29 cellular contexts compared by ENCODE assay signal in the genomic region with DNA sequence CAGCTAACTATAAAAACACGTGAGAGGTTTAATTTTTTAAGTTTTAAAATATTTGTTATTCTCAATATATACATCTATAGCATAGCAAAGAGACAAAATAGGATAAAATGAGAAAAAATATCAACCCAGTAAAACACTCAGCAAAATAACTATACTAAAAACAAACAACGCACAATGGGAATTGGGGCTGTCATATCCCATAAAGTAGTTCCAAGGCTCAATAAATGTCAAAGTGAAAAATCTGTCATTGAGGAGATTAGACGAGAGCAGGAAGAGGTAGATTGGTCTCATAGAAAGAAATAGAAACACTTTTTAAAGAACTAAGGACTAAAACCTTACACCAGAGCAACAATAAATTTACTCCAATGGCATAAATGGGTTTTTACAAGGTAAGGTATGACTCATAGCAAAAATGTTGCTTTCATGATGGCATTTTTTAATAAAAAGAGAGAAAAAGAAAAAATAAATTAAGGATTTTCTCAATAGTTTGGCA.
"Had no signal": no experiment of that assay in that cellular context is flagged by ENCODE, and none has a peak within 500 bp of the region (broad histone marks: within the 10 kb centered on the region; RNA-seq: fewer than 3 reads in every experiment).

No MANE protein-coding gene starts in this region.

- H3K27ac ChIP-seq: adrenal gland, body of pancreas, colonic mucosa, WERI-Rb-1 had no signal

- H3K4me1 Mint-ChIP-seq: activated T-helper 17 cell treated with anti-CD3 and anti-CD28 coated beads, Interleukin-2, amount 50 U/mL, for 72 hours had no signal

- H3K9me3 ChIP-seq: body of pancreas, colonic mucosa had no signal

- H3K4me3 Mint-ChIP-seq: activated B cell treated with CpG ODN at 0.5 μM for 24 hours; activated CD8-positive, alpha-beta T cell treated with anti-CD3 and anti-CD28 coated beads for 36 hours; activated naive CD4-positive, alpha-beta T cell treated with anti-CD3 and anti-CD28 coated beads, Interleukin-2, amount 50 U/mL, for 24 hours; activated naive CD8-positive, alpha-beta T cell treated with anti-CD3 and anti-CD28 coated beads for 36 hours; activated naive CD8-positive, alpha-beta T cell treated with anti-CD3 and anti-CD28 coated beads, Interleukin-2, amount 50 U/mL, for 24 hours; activated T-cell treated with anti-CD3 and anti-CD28 coated beads, Interleukin-2, amount 50 U/mL, for 4 hours; activated T-helper 17 cell treated with anti-CD3 and anti-CD28 coated beads, Interleukin-2, amount 50 U/mL, for 72 hours; T-helper 1 cell treated with Interleukin-12 subunit alpha and Interleukin-12 subunit beta and Interleukin-4 antibody, amounts not matched to agents 30 μg/mL and 1 μg/mL, for 36 hours had no signal

- H3K27me3 Mint-ChIP-seq: activated B cell treated with CpG ODN at 0.5 μM for 24 hours; activated CD8-positive, alpha-beta T cell treated with anti-CD3 and anti-CD28 coated beads for 36 hours; activated naive CD8-positive, alpha-beta T cell treated with anti-CD3 and anti-CD28 coated beads for 36 hours had no signal

- H3K36me3 ChIP-seq: adrenal gland, colonic mucosa, WERI-Rb-1 had no signal

- FAIRE-seq: frontal cortex had no signal

- H3K9me3 Mint-ChIP-seq: T-helper 1 cell treated with Interleukin-12 subunit alpha and Interleukin-12 subunit beta and Interleukin-4 antibody, amounts not matched to agents 30 μg/mL and 1 μg/mL, for 36 hours had no signal

- H3K4me3 ChIP-seq: adrenal gland, body of pancreas, colonic mucosa had no signal

- H3K27me3 ChIP-seq: body of pancreas, colonic mucosa had no signal

- H3K27ac Mint-ChIP-seq: activated CD8-positive, alpha-beta T cell treated with anti-CD3 and anti-CD28 coated beads for 36 hours; activated naive CD4-positive, alpha-beta T cell treated with anti-CD3 and anti-CD28 coated beads, Interleukin-2, amount 50 U/mL, for 24 hours; activated naive CD8-positive, alpha-beta T cell treated with anti-CD3 and anti-CD28 coated beads for 36 hours; activated naive CD8-positive, alpha-beta T cell treated with anti-CD3 and anti-CD28 coated beads, Interleukin-2, amount 50 U/mL, for 24 hours; activated T-helper 17 cell treated with anti-CD3 and anti-CD28 coated beads, Interleukin-2, amount 50 U/mL, for 72 hours; T-helper 1 cell treated with Interleukin-12 subunit alpha and Interleukin-12 subunit beta and Interleukin-4 antibody, amounts not matched to agents 30 μg/mL and 1 μg/mL, for 36 hours had no signal

- ATAC-seq: activated CD4-positive, CD25-positive, alpha-beta regulatory T cell treated with anti-CD3 and anti-CD28 coated beads, Interleukin-2, amount 50 U/mL, for 24 hours; activated CD8-positive, alpha-beta T cell treated with anti-CD3 and anti-CD28 coated beads for 36 hours; activated naive CD8-positive, alpha-beta T cell treated with anti-CD3 and anti-CD28 coated beads, Interleukin-2, amount 50 U/mL, for 24 hours; activated T-cell treated with anti-CD3 and anti-CD28 coated beads, Interleukin-2, amount 50 U/mL, for 4 hours; activated T-helper 17 cell treated with anti-CD3 and anti-CD28 coated beads, Interleukin-2, amount 50 U/mL, for 72 hours; body of pancreas; esophagus mucosa had no signal

- DNase-seq: activated B cell treated with CpG ODN at 0.5 μM for 24 hours; activated CD4-positive, alpha-beta T cell treated with anti-CD3 and anti-CD28 coated beads for 48 hours; activated CD4-positive, alpha-beta T cell treated with anti-CD3 and anti-CD28 coated beads, Interleukin-2, amount 50 U/mL, for 1 hour; activated CD4-positive, alpha-beta T cell treated with anti-CD3 and anti-CD28 coated beads, Interleukin-2, amount 50 U/mL, for 48 hours; activated CD8-positive, alpha-beta memory T cell treated with anti-CD3 and anti-CD28 coated beads for 24 hours; activated CD8-positive, alpha-beta T cell treated with anti-CD3 and anti-CD28 coated beads for 36 hours; activated effector memory CD4-positive, alpha-beta T cell treated with Interleukin-2 at 50 U/mL for 16 hours; activated gamma-delta T cell treated with Interleukin-2 at 50 U/mL for 16 hours; activated naive CD4-positive, alpha-beta T cell treated with Interleukin-2 at 50 U/mL for 16 hours; activated naive CD8-positive, alpha-beta T cell treated with anti-CD3 and anti-CD28 coated beads for 36 hours; activated naive CD8-positive, alpha-beta T cell treated with anti-CD3 and anti-CD28 coated beads, Interleukin-2, amount 50 U/mL, for 24 hours; activated T-cell treated with anti-CD3 and anti-CD28 coated beads, Interleukin-2, amount 50 U/mL, for 4 hours; adrenal gland; amygdala; aorta; body of pancreas; caudate nucleus; colonic mucosa; effector CD8-positive, alpha-beta T cell; foreskin fibroblast; head of caudate nucleus; T1000; WERI-Rb-1 had no signal
